Comparison of ENCODE assay signal across 2 cellular contexts in the genomic region with DNA sequence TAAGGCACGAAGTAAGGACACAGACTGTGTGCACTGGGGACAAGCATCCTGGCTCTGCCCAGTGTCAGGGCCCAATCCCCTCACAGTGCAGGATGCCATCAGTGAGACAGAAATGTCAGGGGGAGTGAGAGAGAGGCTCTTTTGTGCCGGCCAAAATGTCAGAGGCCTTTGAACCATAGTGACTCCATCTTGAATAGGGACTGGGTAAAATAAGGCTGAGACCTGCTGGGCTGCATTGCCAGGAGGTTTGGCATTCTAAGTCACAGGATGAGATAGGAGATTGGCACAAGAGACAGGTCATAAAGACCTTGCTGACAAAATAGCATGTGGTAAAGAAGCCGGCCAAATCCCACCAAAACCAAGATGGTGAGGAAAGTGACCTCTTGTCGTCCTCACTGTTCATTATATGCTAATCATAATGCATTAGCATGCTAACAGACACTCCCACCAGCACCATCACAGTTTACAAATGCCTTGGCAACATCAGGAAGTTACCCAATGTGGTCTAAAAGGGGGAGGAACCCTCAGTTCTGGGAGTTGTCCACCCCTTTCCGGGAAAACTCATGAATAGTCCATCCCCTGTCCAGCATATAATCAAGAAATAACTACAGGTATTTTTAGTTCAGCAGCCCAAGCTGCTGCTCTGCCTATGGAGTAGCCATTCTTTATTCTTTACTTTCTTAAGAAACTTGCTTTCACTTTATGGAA.
TF ChIP-seq lines count a peak whose summit lies in the region.

No MANE protein-coding gene starts in this region.

TF ChIP-seq in GM23338, 12 proteins besides CTCF, POLR2A, EP300 and RAD21:
- TF ChIP-seq ZNF114 (CRISPR knock-in tag; IDR thresholded peaks at IDR 0.05) (peak; percentile 91; the same call in 1 of the 2 replicates), EZH2 (IDR thresholded peaks at IDR 0.05; ENCODE audit: low read depth, unreplicated experiment) (no peak), ZNF331 (CRISPR knock-in tag; IDR thresholded peaks at IDR 0.05; ENCODE audit: low read depth) (peak; percentile 51; the same call in 1 of the 2 replicates)
- TF ChIP-seq, protein P1, sequence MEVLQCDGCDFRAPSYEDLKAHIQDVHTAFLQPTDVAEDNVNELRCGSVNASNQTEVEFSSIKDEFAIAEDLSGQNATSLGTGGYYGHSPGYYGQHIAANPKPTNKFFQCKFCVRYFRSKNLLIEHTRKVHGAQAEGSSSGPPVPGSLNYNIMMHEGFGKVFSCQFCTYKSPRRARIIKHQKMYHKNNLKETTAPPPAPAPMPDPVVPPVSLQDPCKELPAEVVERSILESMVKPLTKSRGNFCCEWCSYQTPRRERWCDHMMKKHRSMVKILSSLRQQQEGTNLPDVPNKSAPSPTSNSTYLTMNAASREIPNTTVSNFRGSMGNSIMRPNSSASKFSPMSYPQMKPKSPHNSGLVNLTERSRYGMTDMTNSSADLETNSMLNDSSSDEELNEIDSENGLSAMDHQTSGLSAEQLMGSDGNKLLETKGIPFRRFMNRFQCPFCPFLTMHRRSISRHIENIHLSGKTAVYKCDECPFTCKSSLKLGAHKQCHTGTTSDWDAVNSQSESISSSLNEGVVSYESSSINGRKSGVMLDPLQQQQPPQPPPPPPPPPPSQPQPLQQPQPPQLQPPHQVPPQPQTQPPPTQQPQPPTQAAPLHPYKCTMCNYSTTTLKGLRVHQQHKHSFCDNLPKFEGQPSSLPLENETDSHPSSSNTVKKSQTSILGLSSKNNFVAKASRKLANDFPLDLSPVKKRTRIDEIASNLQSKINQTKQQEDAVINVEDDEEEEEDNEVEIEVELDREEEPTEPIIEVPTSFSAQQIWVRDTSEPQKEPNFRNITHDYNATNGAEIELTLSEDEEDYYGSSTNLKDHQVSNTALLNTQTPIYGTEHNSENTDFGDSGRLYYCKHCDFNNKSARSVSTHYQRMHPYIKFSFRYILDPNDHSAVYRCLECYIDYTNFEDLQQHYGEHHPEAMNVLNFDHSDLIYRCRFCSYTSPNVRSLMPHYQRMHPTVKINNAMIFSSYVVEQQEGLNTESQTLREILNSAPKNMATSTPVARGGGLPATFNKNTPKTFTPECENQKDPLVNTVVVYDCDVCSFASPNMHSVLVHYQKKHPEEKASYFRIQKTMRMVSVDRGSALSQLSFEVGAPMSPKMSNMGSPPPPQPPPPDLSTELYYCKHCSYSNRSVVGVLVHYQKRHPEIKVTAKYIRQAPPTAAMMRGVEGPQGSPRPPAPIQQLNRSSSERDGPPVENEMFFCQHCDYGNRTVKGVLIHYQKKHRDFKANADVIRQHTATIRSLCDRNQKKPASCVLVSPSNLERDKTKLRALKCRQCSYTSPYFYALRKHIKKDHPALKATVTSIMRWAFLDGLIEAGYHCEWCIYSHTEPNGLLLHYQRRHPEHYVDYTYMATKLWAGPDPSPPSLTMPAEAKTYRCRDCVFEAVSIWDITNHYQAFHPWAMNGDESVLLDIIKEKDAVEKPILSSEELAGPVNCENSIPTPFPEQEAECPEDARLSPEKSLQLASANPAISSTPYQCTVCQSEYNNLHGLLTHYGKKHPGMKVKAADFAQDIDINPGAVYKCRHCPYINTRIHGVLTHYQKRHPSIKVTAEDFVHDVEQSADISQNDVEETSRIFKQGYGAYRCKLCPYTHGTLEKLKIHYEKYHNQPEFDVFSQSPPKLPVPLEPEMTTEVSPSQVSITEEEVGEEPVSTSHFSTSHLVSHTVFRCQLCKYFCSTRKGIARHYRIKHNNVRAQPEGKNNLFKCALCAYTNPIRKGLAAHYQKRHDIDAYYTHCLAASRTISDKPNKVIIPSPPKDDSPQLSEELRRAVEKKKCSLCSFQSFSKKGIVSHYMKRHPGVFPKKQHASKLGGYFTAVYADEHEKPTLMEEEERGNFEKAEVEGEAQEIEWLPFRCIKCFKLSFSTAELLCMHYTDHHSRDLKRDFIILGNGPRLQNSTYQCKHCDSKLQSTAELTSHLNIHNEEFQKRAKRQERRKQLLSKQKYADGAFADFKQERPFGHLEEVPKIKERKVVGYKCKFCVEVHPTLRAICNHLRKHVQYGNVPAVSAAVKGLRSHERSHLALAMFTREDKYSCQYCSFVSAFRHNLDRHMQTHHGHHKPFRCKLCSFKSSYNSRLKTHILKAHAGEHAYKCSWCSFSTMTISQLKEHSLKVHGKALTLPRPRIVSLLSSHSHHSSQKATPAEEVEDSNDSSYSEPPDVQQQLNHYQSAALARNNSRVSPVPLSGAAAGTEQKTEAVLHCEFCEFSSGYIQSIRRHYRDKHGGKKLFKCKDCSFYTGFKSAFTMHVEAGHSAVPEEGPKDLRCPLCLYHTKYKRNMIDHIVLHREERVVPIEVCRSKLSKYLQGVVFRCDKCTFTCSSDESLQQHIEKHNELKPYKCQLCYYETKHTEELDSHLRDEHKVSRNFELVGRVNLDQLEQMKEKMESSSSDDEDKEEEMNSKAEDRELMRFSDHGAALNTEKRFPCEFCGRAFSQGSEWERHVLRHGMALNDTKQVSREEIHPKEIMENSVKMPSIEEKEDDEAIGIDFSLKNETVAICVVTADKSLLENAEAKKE (CRISPR knock-in tag; IDR thresholded peaks at IDR 0.05) = 0 out of 2 replicates have a peak, but pooled peaks have one; percentile 39
TF ChIP-seq in GM23338: peak in this region for 3.

TF ChIP-seq in neural cell, 6 proteins besides CTCF, POLR2A, EP300 and RAD21:
- TF ChIP-seq SMC3 (conservative IDR thresholded peaks at IDR 0.05; ENCODE audit: poor library complexity) (no peak), POLR2AphosphoS5 (IDR thresholded peaks at IDR 0.05) (no peak), TAF1 (IDR thresholded peaks at IDR 0.05; ENCODE audit: low read depth) (no peak)
